Comparison of ENCODE assay signal across 10 cellular contexts in genomic region chr12:67070307-67070600, GRCh38.
DNase-seq lines count a peak whose midpoint lies in the region; ATAC-seq and TF ChIP-seq lines count a peak whose summit lies in the region.
"Had no signal": no experiment of that assay in that cellular context is flagged by ENCODE, and none has a peak within 500 bp of the region (broad histone marks: within the 10 kb centered on the region; RNA-seq: fewer than 3 reads in every experiment).

No MANE protein-coding gene starts in this region.

- no peaks in the 10 kb centered on the region for H3K9me3 Mint-ChIP-seq in neural crest cell

- peak; percentile 71 for DNase-seq in ELF-1 (ENCODE audit: low read depth, low spot score)
- no peak for DNase-seq in RWPE1 (ENCODE audit: low spot score)
- no peak for DNase-seq in coronary artery (ENCODE audit: low spot score)
- DNase-seq in neural crest cell (ENCODE audit: low read depth, low spot score), result no peak
- no peak for DNase-seq in GM19240 (ENCODE audit: insufficient read length, low spot score)
- DNase-seq in posterior cingulate gyrus, result no peak
- DNase-seq in GM03348 (ENCODE audit: low spot score), result no peak
- DNase-seq: gastrocnemius medialis, GDM1 had no signal

- peak overlapping the region; percentile 90 for H3K4me3 Mint-ChIP-seq in neural crest cell

- no peaks in the 10 kb centered on the region for H3K36me3 Mint-ChIP-seq in neural crest cell (ENCODE audit: low read depth)

- peaks cover 31% of the 10 kb centered on the region for H3K4me1 Mint-ChIP-seq in neural crest cell

- H3K4me3 ChIP-seq in coronary artery, result peak overlapping the region; percentile 82

- POLR2A ChIA-PET in RWPE1 (lab: Yijun Ruan, JAX; ENCODE audit: low non-redundant PET), result no interaction called here

- CTCF ChIA-PET in RWPE1 (lab: Yijun Ruan, JAX), result interaction anchor here (0.6 kb wide), 1 partner anchor 1165 kb away, joined by 4 read pairs; no protein-coding TSS in a partner anchor

- H3K27me3 Mint-ChIP-seq in neural crest cell (ENCODE audit: low read depth), result peaks cover 15% of the 10 kb centered on the region

- ATAC-seq in GM18861 (IDR thresholded peaks at IDR 0.05; ENCODE audit: unreplicated experiment), result no peak

- TF ChIP-seq CTCF in RWPE1 (conservative IDR thresholded peaks at IDR 0.05; ENCODE audit: low read depth) (no peak), coronary artery (IDR thresholded peaks at IDR 0.05) (no peak), neural crest cell (conservative IDR thresholded peaks at IDR 0.05) (no peak)

- no peak overlapping the region for H3K27ac Mint-ChIP-seq in neural crest cell (ENCODE audit: unreplicated experiment)

- intact Hi-C loops in posterior cingulate gyrus (cut with DNase I), result no loop called here

- H3K27ac ChIP-seq in RWPE1 (peak overlapping the region; percentile 87; the same call in 1 of the 2 replicates), coronary artery (no peak overlapping the region)
- H3K27ac ChIP-seq: gastrocnemius medialis had no signal
